ENCODE assay signal across 1 cellular context in the genomic region with DNA sequence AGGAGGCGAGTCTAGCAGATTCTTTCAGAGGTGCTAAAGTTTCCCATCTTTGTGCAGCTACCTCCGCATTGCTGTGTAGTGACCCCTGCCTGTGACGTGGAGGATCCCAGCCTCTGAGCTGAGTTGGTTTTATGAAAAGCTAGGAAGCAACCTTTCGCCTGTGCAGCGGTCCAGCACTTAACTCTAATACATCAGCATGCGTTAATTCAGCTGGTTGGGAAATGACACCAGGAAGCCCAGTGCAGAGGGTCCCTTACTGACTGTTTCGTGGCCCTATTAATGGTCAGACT.
TF ChIP-seq lines count a peak whose summit lies in the region.

No MANE protein-coding gene starts in this region.

TF ChIP-seq in SK-N-SH, 30 proteins besides CTCF, POLR2A, EP300 and RAD21 (continued from another document):
- TF ChIP-seq MEF2A (IDR thresholded peaks at IDR 0.05; ENCODE audit: borderline replicate concordance, low read depth) (no peak), RXRA (IDR thresholded peaks at IDR 0.05; ENCODE audit: borderline replicate concordance, low read depth) (no peak), TEAD4 (IDR thresholded peaks at IDR 0.05; ENCODE audit: borderline replicate concordance, insufficient read depth) (no peak), PBX3 (IDR thresholded peaks at IDR 0.05) (no peak)
- TF ChIP-seq, protein P1, sequence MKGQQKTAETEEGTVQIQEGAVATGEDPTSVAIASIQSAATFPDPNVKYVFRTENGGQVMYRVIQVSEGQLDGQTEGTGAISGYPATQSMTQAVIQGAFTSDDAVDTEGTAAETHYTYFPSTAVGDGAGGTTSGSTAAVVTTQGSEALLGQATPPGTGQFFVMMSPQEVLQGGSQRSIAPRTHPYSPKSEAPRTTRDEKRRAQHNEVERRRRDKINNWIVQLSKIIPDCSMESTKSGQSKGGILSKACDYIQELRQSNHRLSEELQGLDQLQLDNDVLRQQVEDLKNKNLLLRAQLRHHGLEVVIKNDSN (IDR thresholded peaks at IDR 0.05; ENCODE audit: borderline replicate concordance, low read depth): no peak
- TF ChIP-seq, protein P2, sequence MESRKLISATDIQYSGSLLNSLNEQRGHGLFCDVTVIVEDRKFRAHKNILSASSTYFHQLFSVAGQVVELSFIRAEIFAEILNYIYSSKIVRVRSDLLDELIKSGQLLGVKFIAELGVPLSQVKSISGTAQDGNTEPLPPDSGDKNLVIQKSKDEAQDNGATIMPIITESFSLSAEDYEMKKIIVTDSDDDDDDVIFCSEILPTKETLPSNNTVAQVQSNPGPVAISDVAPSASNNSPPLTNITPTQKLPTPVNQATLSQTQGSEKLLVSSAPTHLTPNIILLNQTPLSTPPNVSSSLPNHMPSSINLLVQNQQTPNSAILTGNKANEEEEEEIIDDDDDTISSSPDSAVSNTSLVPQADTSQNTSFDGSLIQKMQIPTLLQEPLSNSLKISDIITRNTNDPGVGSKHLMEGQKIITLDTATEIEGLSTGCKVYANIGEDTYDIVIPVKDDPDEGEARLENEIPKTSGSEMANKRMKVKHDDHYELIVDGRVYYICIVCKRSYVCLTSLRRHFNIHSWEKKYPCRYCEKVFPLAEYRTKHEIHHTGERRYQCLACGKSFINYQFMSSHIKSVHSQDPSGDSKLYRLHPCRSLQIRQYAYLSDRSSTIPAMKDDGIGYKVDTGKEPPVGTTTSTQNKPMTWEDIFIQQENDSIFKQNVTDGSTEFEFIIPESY (IDR thresholded peaks at IDR 0.05; ENCODE audit: borderline replicate concordance, low read depth): no peak
- TF ChIP-seq, protein P3, sequence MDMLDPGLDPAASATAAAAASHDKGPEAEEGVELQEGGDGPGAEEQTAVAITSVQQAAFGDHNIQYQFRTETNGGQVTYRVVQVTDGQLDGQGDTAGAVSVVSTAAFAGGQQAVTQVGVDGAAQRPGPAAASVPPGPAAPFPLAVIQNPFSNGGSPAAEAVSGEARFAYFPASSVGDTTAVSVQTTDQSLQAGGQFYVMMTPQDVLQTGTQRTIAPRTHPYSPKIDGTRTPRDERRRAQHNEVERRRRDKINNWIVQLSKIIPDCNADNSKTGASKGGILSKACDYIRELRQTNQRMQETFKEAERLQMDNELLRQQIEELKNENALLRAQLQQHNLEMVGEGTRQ (IDR thresholded peaks at IDR 0.05; ENCODE audit: borderline replicate concordance, low read depth, low read length): no peak
